In genomic region chr3:58079773-58080172, GRCh38 we compare ENCODE assay signal across 2 cellular contexts.
A peak's percentile ranks its signal among the peaks of the same experiment; 100 is the strongest.
TF ChIP-seq lines count a peak whose summit lies in the region.

No MANE protein-coding gene starts in this region.

TF ChIP-seq in Ishikawa, 13 proteins besides CTCF, POLR2A, EP300 and RAD21 (continued from another document):
- TF ChIP-seq USF1 (IDR thresholded peaks at IDR 0.05) (peak; percentile 68), CEBPB (IDR thresholded peaks at IDR 0.05) (no peak), TCF12 (IDR thresholded peaks at IDR 0.05; ENCODE audit: low read depth) (no peak), TAF1 (IDR thresholded peaks at IDR 0.05; ENCODE audit: low read depth) (no peak), ZBTB7A (IDR thresholded peaks at IDR 0.05; ENCODE audit: low read depth) (no peak), CREB1 (IDR thresholded peaks at IDR 0.05; ENCODE audit: low read depth) (no peak)
- TF ChIP-seq, protein P1, sequence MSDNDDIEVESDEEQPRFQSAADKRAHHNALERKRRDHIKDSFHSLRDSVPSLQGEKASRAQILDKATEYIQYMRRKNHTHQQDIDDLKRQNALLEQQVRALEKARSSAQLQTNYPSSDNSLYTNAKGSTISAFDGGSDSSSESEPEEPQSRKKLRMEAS (IDR thresholded peaks at IDR 0.05) = no peak; the same call in 1 of the 2 replicates
- TF ChIP-seq, protein P2, sequence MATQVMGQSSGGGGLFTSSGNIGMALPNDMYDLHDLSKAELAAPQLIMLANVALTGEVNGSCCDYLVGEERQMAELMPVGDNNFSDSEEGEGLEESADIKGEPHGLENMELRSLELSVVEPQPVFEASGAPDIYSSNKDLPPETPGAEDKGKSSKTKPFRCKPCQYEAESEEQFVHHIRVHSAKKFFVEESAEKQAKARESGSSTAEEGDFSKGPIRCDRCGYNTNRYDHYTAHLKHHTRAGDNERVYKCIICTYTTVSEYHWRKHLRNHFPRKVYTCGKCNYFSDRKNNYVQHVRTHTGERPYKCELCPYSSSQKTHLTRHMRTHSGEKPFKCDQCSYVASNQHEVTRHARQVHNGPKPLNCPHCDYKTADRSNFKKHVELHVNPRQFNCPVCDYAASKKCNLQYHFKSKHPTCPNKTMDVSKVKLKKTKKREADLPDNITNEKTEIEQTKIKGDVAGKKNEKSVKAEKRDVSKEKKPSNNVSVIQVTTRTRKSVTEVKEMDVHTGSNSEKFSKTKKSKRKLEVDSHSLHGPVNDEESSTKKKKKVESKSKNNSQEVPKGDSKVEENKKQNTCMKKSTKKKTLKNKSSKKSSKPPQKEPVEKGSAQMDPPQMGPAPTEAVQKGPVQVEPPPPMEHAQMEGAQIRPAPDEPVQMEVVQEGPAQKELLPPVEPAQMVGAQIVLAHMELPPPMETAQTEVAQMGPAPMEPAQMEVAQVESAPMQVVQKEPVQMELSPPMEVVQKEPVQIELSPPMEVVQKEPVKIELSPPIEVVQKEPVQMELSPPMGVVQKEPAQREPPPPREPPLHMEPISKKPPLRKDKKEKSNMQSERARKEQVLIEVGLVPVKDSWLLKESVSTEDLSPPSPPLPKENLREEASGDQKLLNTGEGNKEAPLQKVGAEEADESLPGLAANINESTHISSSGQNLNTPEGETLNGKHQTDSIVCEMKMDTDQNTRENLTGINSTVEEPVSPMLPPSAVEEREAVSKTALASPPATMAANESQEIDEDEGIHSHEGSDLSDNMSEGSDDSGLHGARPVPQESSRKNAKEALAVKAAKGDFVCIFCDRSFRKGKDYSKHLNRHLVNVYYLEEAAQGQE (IDR thresholded peaks at IDR 0.05; ENCODE audit: low read depth) = no peak

TF ChIP-seq in HepG2, 621 proteins besides CTCF, POLR2A, EP300 and RAD21 (continued from another document):
- TF ChIP-seq, protein P3, sequence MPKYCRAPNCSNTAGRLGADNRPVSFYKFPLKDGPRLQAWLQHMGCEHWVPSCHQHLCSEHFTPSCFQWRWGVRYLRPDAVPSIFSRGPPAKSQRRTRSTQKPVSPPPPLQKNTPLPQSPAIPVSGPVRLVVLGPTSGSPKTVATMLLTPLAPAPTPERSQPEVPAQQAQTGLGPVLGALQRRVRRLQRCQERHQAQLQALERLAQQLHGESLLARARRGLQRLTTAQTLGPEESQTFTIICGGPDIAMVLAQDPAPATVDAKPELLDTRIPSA (CRISPR knock-in tag; IDR thresholded peaks at IDR 0.05; ENCODE audit: borderline replicate concordance) = no peak
- TF ChIP-seq ZEB1 (IDR thresholded peaks at IDR 0.05; ENCODE audit: insufficient replicate concordance, low read depth) (no peak), DMTF1 (CRISPR knock-in tag; IDR thresholded peaks at IDR 0.05) (no peak), ZNF10 (CRISPR knock-in tag; IDR thresholded peaks at IDR 0.05; ENCODE audit: borderline replicate concordance, low read depth) (no peak), KMT2A (CRISPR knock-in tag; IDR thresholded peaks at IDR 0.05) (no peak), PHB2 (IDR thresholded peaks at IDR 0.05; ENCODE audit: partially characterized antibody) (no peak), AGO2 (optimal IDR thresholded peaks at IDR 0.05; ENCODE audit: low read depth, low read length) (no peak), GPN1 (CRISPR knock-in tag; IDR thresholded peaks at IDR 0.05; ENCODE audit: borderline replicate concordance) (no peak), TBX2 (CRISPR knock-in tag; IDR thresholded peaks at IDR 0.05; ENCODE audit: borderline replicate concordance) (no peak), CCAR2 (optimal IDR thresholded peaks at IDR 0.05; ENCODE audit: low read depth, low read length) (no peak)
- TF ChIP-seq, protein P4, sequence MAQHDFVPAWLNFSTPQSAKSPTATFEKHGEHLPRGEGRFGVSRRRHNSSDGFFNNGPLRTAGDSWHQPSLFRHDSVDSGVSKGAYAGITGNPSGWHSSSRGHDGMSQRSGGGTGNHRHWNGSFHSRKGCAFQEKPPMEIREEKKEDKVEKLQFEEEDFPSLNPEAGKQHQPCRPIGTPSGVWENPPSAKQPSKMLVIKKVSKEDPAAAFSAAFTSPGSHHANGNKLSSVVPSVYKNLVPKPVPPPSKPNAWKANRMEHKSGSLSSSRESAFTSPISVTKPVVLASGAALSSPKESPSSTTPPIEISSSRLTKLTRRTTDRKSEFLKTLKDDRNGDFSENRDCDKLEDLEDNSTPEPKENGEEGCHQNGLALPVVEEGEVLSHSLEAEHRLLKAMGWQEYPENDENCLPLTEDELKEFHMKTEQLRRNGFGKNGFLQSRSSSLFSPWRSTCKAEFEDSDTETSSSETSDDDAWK (CRISPR knock-in tag; IDR thresholded peaks at IDR 0.05) = no peak
TF ChIP-seq in HepG2: peak in this region for 0.
